1 cellular context compared by ENCODE assay signal in genomic region chr14:44988694-44989093, GRCh38.
TF ChIP-seq lines count a peak whose summit lies in the region.

No MANE protein-coding gene starts in this region.

TF ChIP-seq in HEK293, 187 proteins besides CTCF, POLR2A, EP300 and RAD21 (continued from another document):
- TF ChIP-seq, protein P1, sequence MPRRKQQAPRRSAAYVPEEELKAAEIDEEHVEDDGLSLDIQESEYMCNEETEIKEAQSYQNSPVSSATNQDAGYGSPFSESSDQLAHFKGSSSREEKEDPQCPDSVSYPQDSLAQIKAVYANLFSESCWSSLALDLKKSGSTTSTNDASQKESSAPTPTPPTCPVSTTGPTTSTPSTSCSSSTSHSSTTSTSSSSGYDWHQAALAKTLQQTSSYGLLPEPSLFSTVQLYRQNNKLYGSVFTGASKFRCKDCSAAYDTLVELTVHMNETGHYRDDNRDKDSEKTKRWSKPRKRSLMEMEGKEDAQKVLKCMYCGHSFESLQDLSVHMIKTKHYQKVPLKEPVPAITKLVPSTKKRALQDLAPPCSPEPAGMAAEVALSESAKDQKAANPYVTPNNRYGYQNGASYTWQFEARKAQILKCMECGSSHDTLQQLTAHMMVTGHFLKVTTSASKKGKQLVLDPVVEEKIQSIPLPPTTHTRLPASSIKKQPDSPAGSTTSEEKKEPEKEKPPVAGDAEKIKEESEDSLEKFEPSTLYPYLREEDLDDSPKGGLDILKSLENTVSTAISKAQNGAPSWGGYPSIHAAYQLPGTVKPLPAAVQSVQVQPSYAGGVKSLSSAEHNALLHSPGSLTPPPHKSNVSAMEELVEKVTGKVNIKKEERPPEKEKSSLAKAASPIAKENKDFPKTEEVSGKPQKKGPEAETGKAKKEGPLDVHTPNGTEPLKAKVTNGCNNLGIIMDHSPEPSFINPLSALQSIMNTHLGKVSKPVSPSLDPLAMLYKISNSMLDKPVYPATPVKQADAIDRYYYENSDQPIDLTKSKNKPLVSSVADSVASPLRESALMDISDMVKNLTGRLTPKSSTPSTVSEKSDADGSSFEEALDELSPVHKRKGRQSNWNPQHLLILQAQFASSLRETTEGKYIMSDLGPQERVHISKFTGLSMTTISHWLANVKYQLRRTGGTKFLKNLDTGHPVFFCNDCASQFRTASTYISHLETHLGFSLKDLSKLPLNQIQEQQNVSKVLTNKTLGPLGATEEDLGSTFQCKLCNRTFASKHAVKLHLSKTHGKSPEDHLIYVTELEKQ (tag by site-specific recombination; IDR thresholded peaks at IDR 0.05; ENCODE audit: borderline replicate concordance), result no peak
- TF ChIP-seq ZNF664 (tag by site-specific recombination; IDR thresholded peaks at IDR 0.05) (no peak), RBAK (tag by site-specific recombination; IDR thresholded peaks at IDR 0.05) (no peak), SP3 (tag by site-specific recombination; IDR thresholded peaks at IDR 0.05) (no peak), ZNF37A (tag by site-specific recombination; IDR thresholded peaks at IDR 0.05) (no peak), ZNF140 (tag by site-specific recombination; IDR thresholded peaks at IDR 0.05) (no peak), ELK4 (IDR thresholded peaks at IDR 0.05; ENCODE audit: borderline replicate concordance, low read depth, low read length) (no peak), ZNF335 (tag by site-specific recombination; conservative IDR thresholded peaks at IDR 0.05) (no peak), ZNF571 (tag by site-specific recombination; IDR thresholded peaks at IDR 0.05) (no peak)
